Comparison of ENCODE assay signal across 20 cellular contexts in genomic region chr4:136935305-136935704, GRCh38.
A peak's percentile ranks its signal among the peaks of the same experiment; 100 is the strongest.
DNase-seq lines count a peak whose midpoint lies in the region; ATAC-seq and TF ChIP-seq lines count a peak whose summit lies in the region.
"Had no signal": no experiment of that assay in that cellular context is flagged by ENCODE, and none has a peak within 500 bp of the region (broad histone marks: within the 10 kb centered on the region; RNA-seq: fewer than 3 reads in every experiment).

No MANE protein-coding gene starts in this region.

- no peaks in the 10 kb centered on the region for H3K27me3 Mint-ChIP-seq in activated CD8-positive, alpha-beta memory T cell treated with anti-CD3 and anti-CD28 coated beads, Interleukin-2, amount 10 ng/mL, durations not matched to agents 7 days and 5 days
- H3K27me3 Mint-ChIP-seq: CD4-positive, alpha-beta memory T cell had no signal

- no peak overlapping the region for H3K4me3 ChIP-seq in epithelial cell of esophagus (ENCODE audit: low read length)
- H3K4me3 ChIP-seq: BLaER1 treated with 17β-estradiol and CSF1 and Interleukin-3, amounts not matched to agents 10 nM and 100 nM; Peyer's patch; SJCRH30 had no signal

- peaks cover 2% of the 10 kb centered on the region for H3K9me3 Mint-ChIP-seq in activated CD8-positive, alpha-beta memory T cell treated with anti-CD3 and anti-CD28 coated beads, Interleukin-2, amount 10 ng/mL, durations not matched to agents 7 days and 5 days (ENCODE audit: low read depth)

- CTCF ChIA-PET in activated CD8-positive, alpha-beta memory T cell treated with anti-CD3 and anti-CD28 coated beads, Interleukin-2, amount 10 ng/mL, durations not matched to agents 7 days and 5 days (lab: Charles Lee): no interaction called here

- no peaks in the 10 kb centered on the region for H3K4me1 Mint-ChIP-seq in activated CD8-positive, alpha-beta memory T cell treated with anti-CD3 and anti-CD28 coated beads, Interleukin-2, amount 10 ng/mL, durations not matched to agents 7 days and 5 days
- H3K4me1 Mint-ChIP-seq: CD4-positive, alpha-beta memory T cell had no signal

- TF ChIP-seq CTCF in epithelial cell of esophagus (IDR thresholded peaks at IDR 0.05; ENCODE audit: insufficient read depth, low read depth, low read length, missing control alignments): no peak

- no peaks in the 10 kb centered on the region for H3K36me3 Mint-ChIP-seq in activated CD8-positive, alpha-beta memory T cell treated with anti-CD3 and anti-CD28 coated beads, Interleukin-2, amount 10 ng/mL, durations not matched to agents 7 days and 5 days
- H3K36me3 Mint-ChIP-seq: CD4-positive, alpha-beta memory T cell had no signal

- ATAC-seq in HG03432 (IDR thresholded peaks at IDR 0.05; ENCODE audit: unreplicated experiment): peak; percentile 51
- no peak for ATAC-seq in activated CD8-positive, alpha-beta memory T cell treated with anti-CD3 and anti-CD28 coated beads, Interleukin-2, amount 10 ng/mL, durations not matched to agents 7 days and 5 days

- no peak overlapping the region for H3K27ac Mint-ChIP-seq in activated CD8-positive, alpha-beta memory T cell treated with anti-CD3 and anti-CD28 coated beads, Interleukin-2, amount 10 ng/mL, durations not matched to agents 7 days and 5 days
- H3K27ac Mint-ChIP-seq: CD4-positive, alpha-beta memory T cell had no signal

- DNase-seq in epithelial cell of esophagus (ENCODE audit: low read depth): peak; percentile 6
- peak; percentile 96 for DNase-seq in kidney tubule cell (ENCODE audit: low spot score)
- no peak for DNase-seq in activated CD8-positive, alpha-beta memory T cell treated with anti-CD3 and anti-CD28 coated beads, Interleukin-2, amount 10 ng/mL, durations not matched to agents 7 days and 5 days
- no peak for DNase-seq in activated CD4-positive, alpha-beta T cell treated with anti-CD3 and anti-CD28 coated beads for 48 hours
- DNase-seq in putamen (ENCODE audit: low spot score): no peak
- no peak for DNase-seq in NCI-H526 treated with DMSO at 0.1 percent for 48 hours (lab: John Stamatoyannopoulos, UW)
- DNase-seq: Caco-2; CD4-positive, alpha-beta memory T cell; DMS153; GDM1; IMR-90; NCI-H1092 treated with DMSO at 0.1 percent for 48 hours; NCI-H1436 treated with DMSO at 0.1 percent for 48 hours; NCI-H2029 treated with DMSO at 0.1 percent for 48 hours; NCI-H226; NCI-H510A treated with DMSO at 0.1 percent for 48 hours; Peyer's patch; SJCRH30 had no signal

- H3K4me3 Mint-ChIP-seq in activated CD8-positive, alpha-beta memory T cell treated with anti-CD3 and anti-CD28 coated beads, Interleukin-2, amount 10 ng/mL, durations not matched to agents 7 days and 5 days: no peak overlapping the region
- H3K4me3 Mint-ChIP-seq: CD4-positive, alpha-beta memory T cell had no signal

Comparison
In these comparisons a context has a peak if more than half of its experiments do, and no peak if none do; other contexts are left out.
1. DNase-seq: peak in epithelial cell of esophagus (single experiment) and kidney tubule cell (single experiment); none in activated CD8-positive, alpha-beta memory T cell treated with anti-CD3 and anti-CD28 coated beads, Interleukin-2, amount 10 ng/mL, durations not matched to agents 7 days and 5 days (single experiment), activated CD4-positive, alpha-beta T cell treated with anti-CD3 and anti-CD28 coated beads for 48 hours (single experiment), putamen (single experiment) and NCI-H526 treated with DMSO at 0.1 percent for 48 hours (single experiment).